Comparison of ENCODE assay signal across 1 cellular context in genomic region chr10:33494694-33495093, GRCh38.
TF ChIP-seq lines count a peak whose summit lies in the region.

No MANE protein-coding gene starts in this region.

TF ChIP-seq in H1, 55 proteins besides CTCF, POLR2A, EP300 and RAD21:
- TF ChIP-seq CBX8 (IDR thresholded peaks at IDR 0.05; ENCODE audit: borderline replicate concordance, low read depth, low read length) (no peak), CEBPB (IDR thresholded peaks at IDR 0.05; ENCODE audit: low read depth, low read length) (peak; percentile 35; the same call in 1 of the 2 replicates), MAFK (IDR thresholded peaks at IDR 0.05; ENCODE audit: low read depth, low read length) (no peak), CHD2 (IDR thresholded peaks at IDR 0.05; ENCODE audit: low read length) (no peak), CHD7 (IDR thresholded peaks at IDR 0.05; ENCODE audit: insufficient replicate concordance, low read length) (no peak)
